ENCODE assay signal across 8 cellular contexts in the genomic region with DNA sequence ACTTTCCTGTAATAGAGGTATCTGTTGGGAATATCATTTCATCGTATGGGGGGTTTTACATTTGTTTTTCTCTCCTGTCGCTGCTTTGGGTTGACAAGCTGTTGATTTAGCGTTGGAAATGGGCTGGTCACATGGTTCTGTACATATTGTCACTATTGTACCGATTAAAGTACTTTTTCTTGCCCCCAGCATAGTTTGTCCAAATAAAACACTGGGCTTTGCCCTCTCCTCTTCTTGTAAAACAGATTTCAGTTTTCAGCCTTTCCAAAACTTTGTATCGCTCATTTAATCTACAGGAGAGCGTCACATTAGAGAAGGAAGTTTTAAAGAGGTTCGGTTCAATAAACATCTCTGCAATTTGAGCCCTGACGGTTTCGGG. TPM values are rescaled to one million over a fixed set of nuclear protein-coding genes. Genes with fewer than 3 reads are reported as not detected.
A peak's percentile ranks its signal among the peaks of the same experiment; 100 is the strongest.
DNase-seq lines count a peak whose midpoint lies in the region; ATAC-seq and TF ChIP-seq lines count a peak whose summit lies in the region.

No MANE protein-coding gene starts in this region.

- H3K9me3 ChIP-seq in neural cell (ENCODE audit: low read length), result no peaks in the 10 kb centered on the region

- H4K20me1 ChIP-seq in neural cell (ENCODE audit: insufficient read depth), result peaks cover 14% of the 10 kb centered on the region

- H3K27me3 ChIP-seq in dorsolateral prefrontal cortex, result no peaks in the 10 kb centered on the region
- H3K27me3 ChIP-seq in neural cell (ENCODE audit: insufficient read depth, low read depth, low read length), result peaks cover 54% of the 10 kb centered on the region

- TF ChIP-seq CTCF in C4-2B (conservative IDR thresholded peaks at IDR 0.05) (no peak), LNCaP clone FGC (IDR thresholded peaks at IDR 0.05; ENCODE audit: control insufficient read depth, extremely low read depth, insufficient read depth) (no peak), dorsolateral prefrontal cortex (IDR thresholded peaks at IDR 0.05 in 54 of 56, conservative IDR thresholded peaks at IDR 0.05 in 2 of 56; ENCODE audit: low read depth in 1 of 56, partially characterized antibody in 56 of 56) (no peak), neural cell (IDR thresholded peaks at IDR 0.05; ENCODE audit: poor library complexity, severe bottlenecking) (no peak)

- no peak overlapping the region for H2AFZ ChIP-seq in neural cell (ENCODE audit: low read depth, low read length)

- no peak for ATAC-seq in GM19455 (IDR thresholded peaks at IDR 0.05; ENCODE audit: unreplicated experiment)
- no peak for ATAC-seq in GM18858 (IDR thresholded peaks at IDR 0.05; ENCODE audit: unreplicated experiment)

- H3K9ac ChIP-seq in neural cell (ENCODE audit: low read length), result no peak overlapping the region

- H3K4me3 ChIP-seq in LNCaP clone FGC (ENCODE audit: low read depth, low read length) (peak overlapping the region; percentile 67), dorsolateral prefrontal cortex (peak overlapping the region; percentile 49 to 92 (median 72)), neural cell (ENCODE audit: low read length) (peak overlapping the region; percentile 54)

- H3F3A ChIP-seq in neural cell (ENCODE audit: insufficient read depth, low read length, poor library complexity, severe bottlenecking), result peaks cover 4% of the 10 kb centered on the region

- intact Hi-C loops in dorsolateral prefrontal cortex (cut with DNase I), result loop anchor here (5.0 to 10.0 kb wide), 5 partner anchors 112 to 830 kb away; partner anchors contain the start of gene SKIDA1 (in 1 of the 2)

- TF ChIP-seq EP300 in neural cell (conservative IDR thresholded peaks at IDR 0.05; ENCODE audit: poor library complexity, severe bottlenecking), result no peak

- H3K27ac ChIP-seq in C4-2B (peak overlapping the region; percentile 44), dorsolateral prefrontal cortex (peak overlapping the region in 53 of 59 donors; percentile 3 to 94 (median 72)), neural cell (ENCODE audit: low read length) (no peak overlapping the region)

- no peak for TF ChIP-seq RAD21 in neural cell (conservative IDR thresholded peaks at IDR 0.05)

- H3K79me2 ChIP-seq in neural cell (replicated peaks; ENCODE audit: insufficient read depth, low read length), result peaks cover 38% of the 10 kb centered on the region

- DNase-seq in LNCaP clone FGC (ENCODE audit: low read depth), result no peak
- DNase-seq in dorsolateral prefrontal cortex, result no peak
- DNase-seq in GM19240 (ENCODE audit: insufficient read length, low spot score), result no peak
- no peak for DNase-seq in NCI-H345 treated with DMSO at 0.1 percent for 48 hours (lab: John Stamatoyannopoulos, UW; ENCODE audit: unreplicated experiment)

- peaks cover 20% of the 10 kb centered on the region for H3K36me3 ChIP-seq in neural cell (ENCODE audit: insufficient read depth, low read length)

- H3K4me2 ChIP-seq in neural cell (ENCODE audit: low read length), result no peak overlapping the region

- H3K9me2 ChIP-seq in neural cell (ENCODE audit: insufficient read depth, low read length), result no peaks in the 10 kb centered on the region

TF ChIP-seq in neural cell, 6 proteins besides CTCF, POLR2A, EP300 and RAD21:
- TF ChIP-seq MXI1 (conservative IDR thresholded peaks at IDR 0.05; ENCODE audit: poor library complexity, severe bottlenecking), result no peak
- TF ChIP-seq REST (IDR thresholded peaks at IDR 0.05; ENCODE audit: borderline replicate concordance), result no peak
- no peak for TF ChIP-seq TAF1 (IDR thresholded peaks at IDR 0.05; ENCODE audit: low read depth)
- no peak for TF ChIP-seq POLR2AphosphoS5 (IDR thresholded peaks at IDR 0.05)
- TF ChIP-seq EZH2 (IDR thresholded peaks at IDR 0.05; ENCODE audit: borderline replicate concordance, insufficient read depth, low read length, poor library complexity, severe bottlenecking), result no peak
- no peak for TF ChIP-seq SMC3 (conservative IDR thresholded peaks at IDR 0.05; ENCODE audit: poor library complexity)

RNA-seq across cellular contexts. Expression of gene BMI1, which starts 4.0 kb away (rescaled TPM):
- total RNA-seq in dorsolateral prefrontal cortex, result 100 to 1,000 TPM in 17 of 120 experiments, 10 to 100 TPM in 103; 48.1 to 140 (median 80.9) TPM
- polyA plus RNA-seq in neural cell, result 67.3 and 86.8 TPM in 2 replicates
- 60.9 and 68.6 TPM in 2 replicates for polyA minus RNA-seq in neural cell

RNA-seq across cellular contexts. Expression of gene COMMD3, which starts 8.7 kb away (rescaled TPM):
- total RNA-seq in dorsolateral prefrontal cortex, result 10 to 100 TPM; 26.2 to 65.4 (median 41.7) TPM
- polyA plus RNA-seq in neural cell, result 234 and 272 TPM in 2 replicates
- polyA minus RNA-seq in neural cell, result 49.2 and 53.7 TPM in 2 replicates

RNA-seq across cellular contexts. Expression of gene SPAG6, which starts 20.4 kb away (rescaled TPM):
- 10 to 100 TPM in 2 of 120 experiments, 1 to 10 TPM in 117, under 1 TPM in 1; 0.97 to 12.5 (median 4.6) TPM for total RNA-seq in dorsolateral prefrontal cortex
- polyA plus RNA-seq in neural cell, result 0.36 TPM in 1 of 2 replicates, not detected in the other
- polyA minus RNA-seq in neural cell, result 0.35 TPM in 1 of 2 replicates, not detected in the other
